Comparison of ENCODE assay signal across 8 cellular contexts in the genomic region with DNA sequence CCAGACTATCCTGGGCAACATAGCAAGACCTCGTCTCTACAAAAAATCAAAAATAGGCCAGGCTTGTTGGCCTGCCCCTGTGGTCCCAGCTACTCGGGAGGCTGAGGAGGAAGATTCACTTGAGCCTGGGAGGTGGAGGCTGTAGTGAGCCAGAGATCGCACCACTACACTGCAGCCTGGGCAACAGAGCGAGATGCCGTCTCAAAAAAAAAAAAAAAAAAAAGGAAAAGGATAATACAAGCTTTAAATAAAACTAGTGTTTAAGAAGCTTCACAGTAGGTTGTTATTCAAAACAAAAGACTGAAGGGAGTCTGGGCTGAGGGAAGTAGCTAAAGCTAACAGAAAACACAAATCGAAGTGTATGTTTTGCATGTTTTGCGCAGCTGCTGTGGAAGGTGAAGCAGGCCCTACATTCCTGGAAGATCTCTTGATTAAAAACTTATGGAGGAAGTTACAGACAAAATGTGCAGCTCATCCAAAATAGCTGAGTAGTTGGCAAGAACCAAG. TPM values are rescaled to one million over a fixed set of nuclear protein-coding genes. Genes with fewer than 3 reads are reported as not detected.
DNase-seq lines count a peak whose midpoint lies in the region; ATAC-seq lines count a peak whose summit lies in the region.

No MANE protein-coding gene starts in this region.

- peak overlapping the region; percentile 89 for H3K4me3 Mint-ChIP-seq in activated naive CD4-positive, alpha-beta T cell treated with anti-CD3 and anti-CD28 coated beads for 36 hours

- H3K9me3 ChIP-seq in Karpas-422 (ENCODE audit: low read length) (no peaks in the 10 kb centered on the region), mononuclear cell (ENCODE audit: low read depth, low read length) (no peaks in the 10 kb centered on the region)

- H3K27me3 Mint-ChIP-seq in activated naive CD4-positive, alpha-beta T cell treated with anti-CD3 and anti-CD28 coated beads for 36 hours (ENCODE audit: low read depth), result no peaks in the 10 kb centered on the region

- peak overlapping the region; percentile 96 for H3K4me2 ChIP-seq in Karpas-422 (ENCODE audit: low read depth, low read length, poor library complexity, severe bottlenecking)

- 0 out of 2 replicates have a peak overlapping the region, but pooled peaks have one; percentile 21 for H2AFZ ChIP-seq in Karpas-422 (ENCODE audit: low read length)

- H3K36me3 Mint-ChIP-seq in activated naive CD4-positive, alpha-beta T cell treated with anti-CD3 and anti-CD28 coated beads for 36 hours (ENCODE audit: low read depth), result peaks cover 10% of the 10 kb centered on the region

- no peak for ATAC-seq in GM19467 (IDR thresholded peaks at IDR 0.05; ENCODE audit: unreplicated experiment)
- ATAC-seq in HG03442 (IDR thresholded peaks at IDR 0.05; ENCODE audit: unreplicated experiment), result no peak

- H3K4me1 ChIP-seq in Karpas-422 (ENCODE audit: low read length) (peaks cover 31% of the 10 kb centered on the region), mononuclear cell (ENCODE audit: insufficient read depth, low read length) (peaks cover 14% of the 10 kb centered on the region)

- peaks cover 26% of the 10 kb centered on the region for H3K4me1 Mint-ChIP-seq in activated naive CD4-positive, alpha-beta T cell treated with anti-CD3 and anti-CD28 coated beads for 36 hours (ENCODE audit: low read depth)

- no peaks in the 10 kb centered on the region for H3K9me2 ChIP-seq in Karpas-422 (replicated peaks; ENCODE audit: insufficient read depth, low read length)

- H3K79me2 ChIP-seq in Karpas-422 (ENCODE audit: low read length), result peaks cover 18% of the 10 kb centered on the region

- H3K9ac ChIP-seq in Karpas-422 (ENCODE audit: low read length), result peak overlapping the region; percentile 99

- CTCF ChIA-PET in activated naive CD4-positive, alpha-beta T cell treated with anti-CD3 and anti-CD28 coated beads for 36 hours (lab: Charles Lee), result interaction anchor here (0.7 to 5.2 kb wide), 7 partner anchors 55 to 179 kb away, joined by 3 to 42 read pairs (median 5); a partner anchor contains a TSS

- intact Hi-C loops in activated naive CD4-positive, alpha-beta T cell treated with anti-CD3 and anti-CD28 coated beads for 36 hours (cut with micrococcal nuclease), result loop anchor here (1.0 to 5.0 kb wide), 8 partner anchors 49 to 939 kb away; a partner anchor contains a TSS

- H3K27ac Mint-ChIP-seq in activated naive CD4-positive, alpha-beta T cell treated with anti-CD3 and anti-CD28 coated beads for 36 hours, result peak overlapping the region; percentile 89

- no peaks in the 10 kb centered on the region for H3K9me3 Mint-ChIP-seq in activated naive CD4-positive, alpha-beta T cell treated with anti-CD3 and anti-CD28 coated beads for 36 hours

- H4K20me1 ChIP-seq in Karpas-422 (ENCODE audit: insufficient read depth, low read depth, low read length), result 0 out of 2 replicates have a peak, but pooled peaks cover 5% of the 10 kb centered on the region

- H3K27me3 ChIP-seq in Karpas-422 (ENCODE audit: low read length), result no peaks in the 10 kb centered on the region
- no peaks in the 10 kb centered on the region for H3K27me3 ChIP-seq in mononuclear cell (ENCODE audit: insufficient read depth, low read length)

- H3K4me3 ChIP-seq in Karpas-422 (ENCODE audit: low read length), result peak overlapping the region; percentile 93
- peak overlapping the region; percentile 85 for H3K4me3 ChIP-seq in mononuclear cell (ENCODE audit: low read length)

- H3K27ac ChIP-seq in Karpas-422 (ENCODE audit: low read length) (peak overlapping the region; percentile 89), caudate nucleus (ENCODE audit: low read depth, low read length) (peak overlapping the region; percentile 89)

- DNase-seq in activated naive CD4-positive, alpha-beta T cell treated with anti-CD3 and anti-CD28 coated beads for 36 hours, result no peak
- DNase-seq in activated naive CD4-positive, alpha-beta T cell treated with anti-CD3 and anti-CD28 coated beads, Interleukin-2, amount 50 U/mL, for 16 hours, result no peak
- DNase-seq in Karpas-422 (peak; percentile 82), caudate nucleus (lab: John Stamatoyannopoulos, UW) (peak in 1 of 61 donors; percentile 43)
- no peak for DNase-seq in stimulated activated CD4-positive, alpha-beta T cell treated with anti-CD3 and anti-CD28 coated beads, Interleukin-4, amount 100 ng/mL, for 1 hour

- H3K36me3 ChIP-seq in Karpas-422 (ENCODE audit: insufficient read depth, low read length), result no peaks in the 10 kb centered on the region; the same call in 1 of the 2 replicates

RNA-seq across cellular contexts. Expression of a gene that starts 0.6 kb away (rescaled TPM):
- total RNA-seq in activated naive CD4-positive, alpha-beta T cell treated with anti-CD3 and anti-CD28 coated beads for 36 hours, result 10 to 100 TPM; 23.1 to 23.9 TPM
- 8.0 and 13.8 TPM in 2 replicates for total RNA-seq in Karpas-422 (2014; rRNA removed; shearing (Covaris generic); ENCODE audit: low replicate concordance)
- 1.6 TPM for total RNA-seq in mononuclear cell
